Comparison of ENCODE assay signal across 15 cellular contexts in genomic region chr11:45687836-45688235, GRCh38. TPM values are rescaled to one million over a fixed set of nuclear protein-coding genes. Genes with fewer than 3 reads are reported as not detected.
DNase-seq lines count a peak whose midpoint lies in the region; ATAC-seq and TF ChIP-seq lines count a peak whose summit lies in the region.
"Had no signal": no experiment of that assay in that cellular context is flagged by ENCODE, and none has a peak within 500 bp of the region (broad histone marks: within the 10 kb centered on the region; RNA-seq: fewer than 3 reads in every experiment).

No MANE protein-coding gene starts in this region.

- no peaks in the 10 kb centered on the region for H3K36me3 ChIP-seq in heart right ventricle
- H3K36me3 ChIP-seq in neural progenitor cell: no peaks in the 10 kb centered on the region
- no peaks in the 10 kb centered on the region for H3K36me3 ChIP-seq in spleen

- H3K27ac Mint-ChIP-seq in neural progenitor cell: no peak overlapping the region
- H3K27ac Mint-ChIP-seq: CD4-positive, alpha-beta memory T cell; GM23338; H9 had no signal

- H3K4me3 Mint-ChIP-seq in neural progenitor cell: no peak overlapping the region
- H3K4me3 Mint-ChIP-seq: CD4-positive, alpha-beta memory T cell; GM23338; H9 had no signal

- H3K4me3 ChIP-seq in heart right ventricle: no peak overlapping the region
- no peak overlapping the region for H3K4me3 ChIP-seq in neural progenitor cell
- no peak overlapping the region for H3K4me3 ChIP-seq in spleen
- H3K4me3 ChIP-seq: A549, GM23338 had no signal

- H3K4me2 ChIP-seq in neural progenitor cell: peak overlapping the region; percentile 64
- H3K4me2 ChIP-seq: A549, GM23338 had no signal

- H3K4me1 ChIP-seq in heart right ventricle (peaks cover 0 to 10% (median 0%) of the 10 kb centered on the region in 9 donors), neural progenitor cell (peaks cover 43% of the 10 kb centered on the region), spleen (peaks cover 0 to 10% (median 0%) of the 10 kb centered on the region in 6 donors)
- H3K4me1 ChIP-seq: A549 had no signal

- H3K27ac ChIP-seq in heart right ventricle (no peak overlapping the region), neural progenitor cell (no peak overlapping the region), spleen (no peak overlapping the region)
- H3K27ac ChIP-seq: A549 had no signal

- H3K27me3 ChIP-seq in heart right ventricle (peaks cover 0 to 18% (median 0%) of the 10 kb centered on the region in 7 donors), neural progenitor cell (peaks cover 9% of the 10 kb centered on the region), spleen (replicated peaks in 1 of 7) (peaks cover 0 to 36% (median 0%) of the 10 kb centered on the region in 7 donors)

- peaks cover 3% of the 10 kb centered on the region for H3K27me3 Mint-ChIP-seq in neural progenitor cell (ENCODE audit: insufficient read depth, low read depth)

- H3K9me3 ChIP-seq in heart right ventricle: no peaks in the 10 kb centered on the region
- no peaks in the 10 kb centered on the region for H3K9me3 ChIP-seq in neural progenitor cell (ENCODE audit: low read depth)
- H3K9me3 ChIP-seq in spleen: no peaks in the 10 kb centered on the region
- H3K9me3 ChIP-seq: A549 had no signal

- peaks cover 24% of the 10 kb centered on the region for H3K4me1 Mint-ChIP-seq in neural progenitor cell
- H3K4me1 Mint-ChIP-seq: CD4-positive, alpha-beta memory T cell had no signal

- TF ChIP-seq POLR2A in spleen (IDR thresholded peaks at IDR 0.05): no peak

- H4K20me1 ChIP-seq in neural progenitor cell (ENCODE audit: low read depth): no peaks in the 10 kb centered on the region

- DNase-seq in left ventricle myocardium superior: no peak
- no peak for DNase-seq in heart right ventricle
- no peak for DNase-seq in neural progenitor cell (ENCODE audit: low spot score)
- DNase-seq in spleen: peak; percentile 11
- DNase-seq in epidermal melanocyte (ENCODE audit: insufficient read length, low spot score): no peak
- DNase-seq: 8988T; C1 segment of cervical spinal cord; Calu3; CD4-positive, alpha-beta memory T cell; DMS53; H9 had no signal

- intact Hi-C loops in left ventricle myocardium superior (cut with micrococcal nuclease): no loop called here
- intact Hi-C loops in heart right ventricle (cut with DNase I): no loop called here
- intact Hi-C loops in spleen (cut with DNase I; ENCODE audit: low total_unique reads): no loop called here

- ATAC-seq in left ventricle myocardium superior (peak; percentile 23), heart right ventricle (no peak), GM19324 (IDR thresholded peaks at IDR 0.05; ENCODE audit: low FRiP score, unreplicated experiment) (no peak)
- ATAC-seq: A549, GM23338, HCT116 had no signal

- no peaks in the 10 kb centered on the region for H3K9me3 Mint-ChIP-seq in neural progenitor cell
- H3K9me3 Mint-ChIP-seq: CD4-positive, alpha-beta memory T cell; GM23338; H9 had no signal

- no peak overlapping the region for H3K9ac ChIP-seq in neural progenitor cell

- no peaks in the 10 kb centered on the region for H3K36me3 Mint-ChIP-seq in neural progenitor cell
- H3K36me3 Mint-ChIP-seq: CD4-positive, alpha-beta memory T cell had no signal

- no peaks in the 10 kb centered on the region for H3K79me2 ChIP-seq in neural progenitor cell (ENCODE audit: low read depth)

- no peak overlapping the region for H2AFZ ChIP-seq in neural progenitor cell (replicated peaks)
- H2AFZ ChIP-seq: GM23338 had no signal

- TF ChIP-seq CTCF in heart right ventricle (IDR thresholded peaks at IDR 0.05) (no peak), neural progenitor cell (IDR thresholded peaks at IDR 0.05) (no peak), spleen (IDR thresholded peaks at IDR 0.05 in 8 of 11, conservative IDR thresholded peaks at IDR 0.05 in 3 of 11) (no peak)

- WGBS in heart right ventricle, 2 donors: 69 to 70% methylated on average over 6 of the region's 6 CpGs
- 89 to 94% (median 90%) methylated on average over 6 of the region's 6 CpGs for WGBS in spleen, 5 donors

- peaks cover 12% of the 10 kb centered on the region for H3F3A ChIP-seq in neural progenitor cell (ENCODE audit: low read depth)

RNA-seq across cellular contexts. Expression of gene CHST1, which starts 22.4 kb away (rescaled TPM):
- total RNA-seq in left ventricle myocardium superior: 2.5 TPM
- 1 to 10 TPM in 9 of 10 donors, under 1 TPM in 1; 0.53 to 7.7 (median 1.5) TPM for total RNA-seq in heart right ventricle
- polyA plus RNA-seq in heart right ventricle: 1 to 10 TPM; 2.5 to 5.2 TPM
- total RNA-seq in neural progenitor cell (ENCODE audit: low replicate concordance): 0.53 TPM in 1 of 2 replicates, not detected in the other
- 10 to 100 TPM in 3 of 7 donors, 1 to 10 TPM in 4; 4.3 to 18.9 (median 9.0) TPM for total RNA-seq in spleen
- 1 to 10 TPM; 1.1 to 4.9 (median 3.3) TPM for polyA plus RNA-seq in spleen
- total RNA-seq: Calu3; CD4-positive, alpha-beta memory T cell had no signal
- polyA plus RNA-seq: CD4-positive, alpha-beta memory T cell had no signal
